Comparison of ENCODE assay signal across 18 cellular contexts in genomic region chr4:29540439-29541102, GRCh38.
DNase-seq lines count a peak whose midpoint lies in the region; ATAC-seq and TF ChIP-seq lines count a peak whose summit lies in the region.
"Had no signal": no experiment of that assay in that cellular context is flagged by ENCODE, and none has a peak within 500 bp of the region (broad histone marks: within the 10 kb centered on the region; RNA-seq: fewer than 3 reads in every experiment).

No MANE protein-coding gene starts in this region.

- H3K27ac Mint-ChIP-seq in Calu3 (ENCODE audit: unreplicated experiment), result no peak overlapping the region
- H3K27ac Mint-ChIP-seq: activated T-helper 17 cell treated with anti-CD3 and anti-CD28 coated beads, Interleukin-2, amount 50 U/mL, for 72 hours; stimulated activated naive CD8-positive, alpha-beta T cell treated with anti-CD3 and anti-CD28 coated beads, Interleukin-15, Interleukin-2, amounts not matched to agents 100 ng/mL and 50 ng/mL, for 24 hours had no signal

- DNase-seq in GM13977 (ENCODE audit: low spot score) (peak; percentile 21), mammary epithelial cell (peak; percentile 1), aorta (no peak), GM23248 (no peak), Calu3 (no peak), posterior cingulate gyrus (no peak)
- DNase-seq: amniotic stem cell, GDM1, NCI-H1436, T-helper 1 cell had no signal

- BruUV-seq in mammary epithelial cell (replicated peaks; lab: Mats Ljungman, UMichigan) (no TSS peak), Calu3 (replicated peaks; lab: Mats Ljungman, UMichigan) (no TSS peak)

- H3K36me3 Mint-ChIP-seq in Calu3 (ENCODE audit: insufficient read depth, unreplicated experiment), result no peaks in the 10 kb centered on the region

- H3K9ac ChIP-seq in mammary epithelial cell (ENCODE audit: insufficient read depth, low read length) (no peak overlapping the region), GM23248 (no peak overlapping the region)
- H3K9ac ChIP-seq: KMS-11 had no signal

- intact Hi-C loops in mammary epithelial cell (cut with micrococcal nuclease) (no loop called here), aorta (cut with DNase I) (no loop called here), Calu3 (cut with micrococcal nuclease; ENCODE audit: unreplicated experiment) (no loop called here), posterior cingulate gyrus (cut with DNase I) (no loop called here)

- CTCF ChIA-PET in mammary epithelial cell (lab: Charles Lee; ENCODE audit: low non-redundant PET) (no interaction called here), Calu3 (lab: Charles Lee) (no interaction called here)

- 24% methylated on average over 2 of the region's 2 CpGs for WGBS in mammary epithelial cell (ENCODE audit: low coverage, missing lambda C conversion rate)
- WGBS in aorta, 2 donors, result 61 to 72% methylated on average over 2 of the region's 2 CpGs
- 0 to 1% methylated on average over 2 of the region's 2 CpGs for WGBS in GM23248 (ENCODE audit: low coverage in 1 of 2, low lambda C conversion rate in 2 of 2, missing lambda C conversion rate in 2 of 2), 2 experiments

- TF ChIP-seq CTCF in GM13977 (IDR thresholded peaks at IDR 0.05; ENCODE audit: extremely low read depth, insufficient read depth, missing control alignments) (no peak), mammary epithelial cell (conservative IDR thresholded peaks at IDR 0.05 in 1 of 2, IDR thresholded peaks at IDR 0.05 in 1 of 2; ENCODE audit: extremely low read depth in 1 of 2, insufficient read depth in 1 of 2, low read depth in 1 of 2, low read length in 2 of 2) (no peak), Calu3 (IDR thresholded peaks at IDR 0.05; ENCODE audit: unreplicated experiment) (no peak)

- peaks cover 13% of the 10 kb centered on the region for H3K9me3 ChIP-seq in mammary epithelial cell (replicated peaks; ENCODE audit: insufficient read depth, low read length)
- H3K9me3 ChIP-seq in aorta (ENCODE audit: control insufficient read depth, low read length), result no peaks in the 10 kb centered on the region
- H3K9me3 ChIP-seq in GM23248 (ENCODE audit: low read depth), result no peaks in the 10 kb centered on the region
- H3K9me3 ChIP-seq: vagina had no signal

- H3K4me3 Mint-ChIP-seq in Calu3 (ENCODE audit: low read depth, unreplicated experiment), result no peak overlapping the region
- H3K4me3 Mint-ChIP-seq: activated T-helper 17 cell treated with anti-CD3 and anti-CD28 coated beads, Interleukin-2, amount 50 U/mL, for 72 hours; stimulated activated naive CD8-positive, alpha-beta T cell treated with anti-CD3 and anti-CD28 coated beads, Interleukin-15, Interleukin-2, amounts not matched to agents 100 ng/mL and 50 ng/mL, for 24 hours had no signal

- H3K9me3 Mint-ChIP-seq in Calu3 (ENCODE audit: low read depth, unreplicated experiment), result peaks cover 3% of the 10 kb centered on the region
- H3K9me3 Mint-ChIP-seq: activated T-helper 17 cell treated with anti-CD3 and anti-CD28 coated beads, Interleukin-2, amount 50 U/mL, for 72 hours had no signal

- no peaks in the 10 kb centered on the region for H3K9me2 ChIP-seq in GM23248 (ENCODE audit: insufficient read depth)

- dilution Hi-C loops in mammary epithelial cell (cut with HindIII; ENCODE audit: low sequenced_read_pairs), result no loop called here

- H2AFZ ChIP-seq in mammary epithelial cell (ENCODE audit: low read depth, low read length), result no peak overlapping the region
- H2AFZ ChIP-seq in GM23248, result no peak overlapping the region

- H3K27me3 ChIP-seq in mammary epithelial cell (ENCODE audit: insufficient read depth, low read length) (no peaks in the 10 kb centered on the region), aorta (ENCODE audit: control insufficient read depth in 1 of 2, insufficient read depth in 2 of 2, low read length in 1 of 2) (no peaks in the 10 kb centered on the region), GM23248 (replicated peaks; ENCODE audit: insufficient read depth) (no peaks in the 10 kb centered on the region)
- H3K27me3 ChIP-seq: right atrium auricular region, vagina had no signal

- H3K27ac ChIP-seq in mammary epithelial cell (ENCODE audit: insufficient read depth, low read depth, low read length), result no peak overlapping the region
- no peak overlapping the region for H3K27ac ChIP-seq in aorta (ENCODE audit: low read depth in 1 of 2, low read length in 2 of 2)
- no peak overlapping the region for H3K27ac ChIP-seq in GM23248
- H3K27ac ChIP-seq: KMS-11, right atrium auricular region, vagina, VCaP had no signal

- H3K79me2 ChIP-seq in mammary epithelial cell (ENCODE audit: insufficient read depth, low read length) (no peaks in the 10 kb centered on the region), GM23248 (ENCODE audit: insufficient read depth) (no peaks in the 10 kb centered on the region)

- no peaks in the 10 kb centered on the region for H3F3A ChIP-seq in GM23248 (ENCODE audit: insufficient read depth)

- H3K4me3 ChIP-seq in mammary epithelial cell (replicated peaks in 1 of 3; ENCODE audit: insufficient read depth in 1 of 3, low read depth in 2 of 3, low read length in 3 of 3) (no peak overlapping the region), aorta (ENCODE audit: low read length in 2 of 2) (no peak overlapping the region), GM23248 (no peak overlapping the region)
- H3K4me3 ChIP-seq: right atrium auricular region, vagina had no signal

- in situ Hi-C loops in GM13977 (cut with MboI; ENCODE audit: low pct_unique_long_range_greater_than_20kb, low sequenced_read_pairs, unreplicated experiment), result no loop called here
- in situ Hi-C loops in mammary epithelial cell (cut with MboI; ENCODE audit: low sequenced_read_pairs in 2 of 2), result no loop called here
- in situ Hi-C loops in GM23248 (cut with MboI), result no loop called here

- H3K4me1 Mint-ChIP-seq in Calu3 (ENCODE audit: low read depth, unreplicated experiment), result no peaks in the 10 kb centered on the region
- H3K4me1 Mint-ChIP-seq: activated T-helper 17 cell treated with anti-CD3 and anti-CD28 coated beads, Interleukin-2, amount 50 U/mL, for 72 hours had no signal

- H3K36me3 ChIP-seq in mammary epithelial cell (ENCODE audit: insufficient read depth, low read length), result no peaks in the 10 kb centered on the region
- no peaks in the 10 kb centered on the region for H3K36me3 ChIP-seq in aorta (ENCODE audit: control insufficient read depth in 1 of 2, insufficient read depth in 2 of 2, low read length in 1 of 2)
- no peaks in the 10 kb centered on the region for H3K36me3 ChIP-seq in GM23248 (ENCODE audit: low read depth)
- H3K36me3 ChIP-seq: right atrium auricular region, vagina had no signal

- no peaks in the 10 kb centered on the region for H3K27me3 Mint-ChIP-seq in Calu3 (ENCODE audit: unreplicated experiment)
- H3K27me3 Mint-ChIP-seq: activated T-helper 17 cell treated with anti-CD3 and anti-CD28 coated beads, Interleukin-2, amount 50 U/mL, for 72 hours; stimulated activated naive CD8-positive, alpha-beta T cell treated with anti-CD3 and anti-CD28 coated beads, Interleukin-15, Interleukin-2, amounts not matched to agents 100 ng/mL and 50 ng/mL, for 24 hours had no signal

- H3K4me2 ChIP-seq in mammary epithelial cell (ENCODE audit: insufficient read depth, low read depth, low read length) (no peak overlapping the region), GM23248 (ENCODE audit: unreplicated experiment) (no peak overlapping the region)
- H3K4me2 ChIP-seq: KMS-11 had no signal

- H4K20me1 ChIP-seq in mammary epithelial cell (ENCODE audit: insufficient read depth, low read length), result no peaks in the 10 kb centered on the region
- no peaks in the 10 kb centered on the region for H4K20me1 ChIP-seq in GM23248 (ENCODE audit: insufficient read depth)

- H3K4me1 ChIP-seq in mammary epithelial cell (ENCODE audit: insufficient read depth, low read length) (no peaks in the 10 kb centered on the region), aorta (ENCODE audit: control insufficient read depth in 1 of 2, insufficient read depth in 2 of 2, low read length in 2 of 2) (no peaks in the 10 kb centered on the region), GM23248 (ENCODE audit: insufficient read depth) (no peaks in the 10 kb centered on the region)
- H3K4me1 ChIP-seq: right atrium auricular region, vagina had no signal

- peak; percentile 59 for ATAC-seq in GM21717 (IDR thresholded peaks at IDR 0.05; ENCODE audit: unreplicated experiment)
- ATAC-seq in HG03460 (IDR thresholded peaks at IDR 0.05; ENCODE audit: unreplicated experiment), result peak; percentile 82
- ATAC-seq in aorta (ENCODE audit: low FRiP score), result no peak
- ATAC-seq: activated T-helper 17 cell treated with anti-CD3 and anti-CD28 coated beads, Interleukin-2, amount 50 U/mL, for 72 hours had no signal

Comparison
In these comparisons a context has a peak if more than half of its experiments do, and no peak if none do; other contexts are left out.
1. DNase-seq: peak in GM13977 (single experiment) and mammary epithelial cell (single experiment); none in aorta (0 of 2), GM23248 (single experiment), Calu3 (single experiment) and posterior cingulate gyrus (0 of 10).